ENCODE assay signal across 24 cellular contexts in genomic region chr2:30403592-30404353, GRCh38. TPM values are rescaled to one million over a fixed set of nuclear protein-coding genes. Genes with fewer than 3 reads are reported as not detected.
DNase-seq lines count a peak whose midpoint lies in the region; ATAC-seq and TF ChIP-seq lines count a peak whose summit lies in the region.
"Had no signal": no experiment of that assay in that cellular context is flagged by ENCODE, and none has a peak within 500 bp of the region (broad histone marks: within the 10 kb centered on the region; RNA-seq: fewer than 3 reads in every experiment).

No MANE protein-coding gene starts in this region.

- H3K4me1 Mint-ChIP-seq in stimulated activated effector memory CD8-positive, alpha-beta T cell treated with anti-CD3 and anti-CD28 coated beads, Interleukin-12 subunit alpha, Interleukin-12 subunit beta, amount 100 ng/mL, for 72 hours, result peaks cover 3% of the 10 kb centered on the region
- peaks cover 6 to 27% of the 10 kb centered on the region in 2 donors for H3K4me1 Mint-ChIP-seq in natural killer cell treated with Interleukin-12 subunit alpha and Interleukin-12 subunit beta and Interleukin-15 and Interleukin-18, amount 100 ng/mL, for 72 hours (ENCODE audit: low read depth in 2 of 2)

- H3K36me3 ChIP-seq in esophagus squamous epithelium (no peaks in the 10 kb centered on the region), mucosa of rectum (ENCODE audit: control insufficient read depth in 2 of 2, insufficient read depth in 2 of 2, low read length in 2 of 2) (no peaks in the 10 kb centered on the region)
- H3K36me3 ChIP-seq: MG63 had no signal

- H3K27me3 Mint-ChIP-seq in natural killer cell treated with Interleukin-12 subunit alpha and Interleukin-12 subunit beta and Interleukin-15 and Interleukin-18, amount 100 ng/mL, for 72 hours, result no peaks in the 10 kb centered on the region
- H3K27me3 Mint-ChIP-seq: B cell had no signal

- H3K27ac ChIP-seq in esophagus squamous epithelium (peak overlapping the region in 3 of 4 donors; percentile 25 to 60 (median 57)), mucosa of rectum (ENCODE audit: low read depth in 2 of 2, low read length in 2 of 2) (no peak overlapping the region)
- H3K27ac ChIP-seq: body of pancreas had no signal

- H3K9me3 Mint-ChIP-seq in stimulated activated effector memory CD8-positive, alpha-beta T cell treated with anti-CD3 and anti-CD28 coated beads, Interleukin-12 subunit alpha, Interleukin-12 subunit beta, amount 100 ng/mL, for 72 hours, result no peaks in the 10 kb centered on the region
- peaks cover 3% of the 10 kb centered on the region for H3K9me3 Mint-ChIP-seq in natural killer cell treated with Interleukin-12 subunit alpha and Interleukin-12 subunit beta and Interleukin-15 and Interleukin-18, amount 100 ng/mL, for 72 hours
- H3K9me3 Mint-ChIP-seq: activated naive CD4-positive, alpha-beta T cell treated with anti-CD3 and anti-CD28 coated beads for 36 hours had no signal

- H3K4me3 Mint-ChIP-seq in stimulated activated effector memory CD8-positive, alpha-beta T cell treated with anti-CD3 and anti-CD28 coated beads, Interleukin-12 subunit alpha, Interleukin-12 subunit beta, amount 100 ng/mL, for 72 hours, result no peak overlapping the region
- no peak overlapping the region for H3K4me3 Mint-ChIP-seq in natural killer cell treated with Interleukin-12 subunit alpha and Interleukin-12 subunit beta and Interleukin-15 and Interleukin-18, amount 100 ng/mL, for 72 hours
- H3K4me3 Mint-ChIP-seq: activated naive CD4-positive, alpha-beta T cell treated with anti-CD3 and anti-CD28 coated beads for 36 hours; B cell had no signal

- peaks cover 4 to 36% (median 6%) of the 10 kb centered on the region in 3 donors for H3K4me1 ChIP-seq in esophagus squamous epithelium
- peaks cover 17 to 20% of the 10 kb centered on the region in 2 donors for H3K4me1 ChIP-seq in mucosa of rectum (ENCODE audit: control insufficient read depth in 2 of 2, insufficient read depth in 2 of 2, low read length in 2 of 2)
- H3K4me1 ChIP-seq: body of pancreas had no signal

- no peak for TF ChIP-seq CTCF in esophagus squamous epithelium (IDR thresholded peaks at IDR 0.05)
- TF ChIP-seq CTCF in foreskin fibroblast (IDR thresholded peaks at IDR 0.05; ENCODE audit: low read depth, low read length), result no peak

- H3K9ac ChIP-seq in mucosa of rectum (ENCODE audit: low read depth in 1 of 2, low read length in 2 of 2), result no peak overlapping the region

- no peaks in the 10 kb centered on the region for H3K27me3 ChIP-seq in esophagus squamous epithelium
- no peaks in the 10 kb centered on the region for H3K27me3 ChIP-seq in mucosa of rectum (ENCODE audit: control insufficient read depth in 2 of 2, insufficient read depth in 2 of 2, low read length in 2 of 2)
- H3K27me3 ChIP-seq: body of pancreas, dorsolateral prefrontal cortex, MG63 had no signal

- TF ChIP-seq POLR2A in esophagus squamous epithelium (IDR thresholded peaks at IDR 0.05), result no peak

- 69 to 70% methylated on average over 6 to 7 of the region's 7 CpGs for WGBS in esophagus squamous epithelium, 2 donors

- H3K36me3 Mint-ChIP-seq in stimulated activated effector memory CD8-positive, alpha-beta T cell treated with anti-CD3 and anti-CD28 coated beads, Interleukin-12 subunit alpha, Interleukin-12 subunit beta, amount 100 ng/mL, for 72 hours, result no peaks in the 10 kb centered on the region
- no peaks in the 10 kb centered on the region for H3K36me3 Mint-ChIP-seq in natural killer cell treated with Interleukin-12 subunit alpha and Interleukin-12 subunit beta and Interleukin-15 and Interleukin-18, amount 100 ng/mL, for 72 hours

- H3K27ac Mint-ChIP-seq in stimulated activated effector memory CD8-positive, alpha-beta T cell treated with anti-CD3 and anti-CD28 coated beads, Interleukin-12 subunit alpha, Interleukin-12 subunit beta, amount 100 ng/mL, for 72 hours, result peak overlapping the region; percentile 16
- peak overlapping the region in 1 of 2 donors; percentile 86 for H3K27ac Mint-ChIP-seq in natural killer cell treated with Interleukin-12 subunit alpha and Interleukin-12 subunit beta and Interleukin-15 and Interleukin-18, amount 100 ng/mL, for 72 hours
- H3K27ac Mint-ChIP-seq: activated naive CD4-positive, alpha-beta T cell treated with anti-CD3 and anti-CD28 coated beads for 36 hours; B cell; progenitor cell of endocrine pancreas had no signal

- intact Hi-C loops in esophagus squamous epithelium (cut with DNase I), result no loop called here

- DNase-seq in HuH-7 (ENCODE audit: low spot score), result peak; percentile 23
- DNase-seq in esophagus squamous epithelium (lab: John Stamatoyannopoulos, UW), result no peak
- no peak for DNase-seq in stimulated activated effector memory CD8-positive, alpha-beta T cell treated with anti-CD3 and anti-CD28 coated beads, Interleukin-12 subunit alpha, Interleukin-12 subunit beta, amount 100 ng/mL, for 72 hours (ENCODE audit: low spot score in 2 of 2)
- DNase-seq in natural killer cell treated with Interleukin-12 subunit alpha and Interleukin-12 subunit beta and Interleukin-15 and Interleukin-18, amount 100 ng/mL, for 72 hours (ENCODE audit: low spot score), result no peak
- DNase-seq in D341Med (ENCODE audit: low spot score), result no peak
- DNase-seq in NCI-H1930 (lab: John Stamatoyannopoulos, UW), result no peak
- no peak for DNase-seq in foreskin fibroblast
- DNase-seq: activated CD4-positive, alpha-beta T cell treated with anti-CD3 and anti-CD28 coated beads for 1 hour; activated CD8-positive, alpha-beta memory T cell treated with anti-CD3 and anti-CD28 coated beads, Interleukin-2, amount 50 U/mL, for 4 hours; activated naive CD4-positive, alpha-beta T cell treated with anti-CD3 and anti-CD28 coated beads for 36 hours; body of pancreas; erythroblast; GDM1; glutamatergic neuron; kidney; MG63; NCI-H187; SHP77 treated with DMSO at 0.1 percent for 48 hours; substantia nigra had no signal

- no peak for ATAC-seq in stimulated activated effector memory CD8-positive, alpha-beta T cell treated with anti-CD3 and anti-CD28 coated beads, Interleukin-12 subunit alpha, Interleukin-12 subunit beta, amount 100 ng/mL, for 72 hours
- ATAC-seq in natural killer cell treated with Interleukin-12 subunit alpha and Interleukin-12 subunit beta and Interleukin-15 and Interleukin-18, amount 100 ng/mL, for 72 hours, result no peak
- ATAC-seq: body of pancreas, HCT116 had no signal

- H3K4me3 ChIP-seq in esophagus squamous epithelium (no peak overlapping the region), mucosa of rectum (ENCODE audit: low read length in 2 of 2) (peak overlapping the region; percentile 8 to 12), foreskin fibroblast (ENCODE audit: low read depth in 1 of 2, low read length in 2 of 2) (no peak overlapping the region)
- H3K4me3 ChIP-seq: body of pancreas, MG63 had no signal

- H3K9me3 ChIP-seq in esophagus squamous epithelium (no peaks in the 10 kb centered on the region), mucosa of rectum (ENCODE audit: control insufficient read depth in 2 of 2, low read length in 2 of 2) (no peaks in the 10 kb centered on the region)
- H3K9me3 ChIP-seq: body of pancreas, MG63 had no signal

RNA-seq across cellular contexts. Expression of gene LCLAT1, which starts 43.3 kb away (rescaled TPM):
- 10 to 100 TPM; 11.9 to 13.5 (median 12.6) TPM for total RNA-seq in esophagus squamous epithelium
- total RNA-seq in natural killer cell treated with Interleukin-12 subunit alpha and Interleukin-12 subunit beta and Interleukin-15 and Interleukin-18, amount 100 ng/mL, for 72 hours, result 10 to 100 TPM; 25.5 to 33.1 TPM

Comparison
In these comparisons a context has a peak if more than half of its experiments do, and no peak if none do; other contexts are left out.
1. H3K27ac ChIP-seq: peak in esophagus squamous epithelium (3 of 4); none in mucosa of rectum (0 of 2).
2. H3K4me3 ChIP-seq: peak in mucosa of rectum (2 of 2); none in esophagus squamous epithelium (0 of 4) and foreskin fibroblast (0 of 2).